In the genomic region with DNA sequence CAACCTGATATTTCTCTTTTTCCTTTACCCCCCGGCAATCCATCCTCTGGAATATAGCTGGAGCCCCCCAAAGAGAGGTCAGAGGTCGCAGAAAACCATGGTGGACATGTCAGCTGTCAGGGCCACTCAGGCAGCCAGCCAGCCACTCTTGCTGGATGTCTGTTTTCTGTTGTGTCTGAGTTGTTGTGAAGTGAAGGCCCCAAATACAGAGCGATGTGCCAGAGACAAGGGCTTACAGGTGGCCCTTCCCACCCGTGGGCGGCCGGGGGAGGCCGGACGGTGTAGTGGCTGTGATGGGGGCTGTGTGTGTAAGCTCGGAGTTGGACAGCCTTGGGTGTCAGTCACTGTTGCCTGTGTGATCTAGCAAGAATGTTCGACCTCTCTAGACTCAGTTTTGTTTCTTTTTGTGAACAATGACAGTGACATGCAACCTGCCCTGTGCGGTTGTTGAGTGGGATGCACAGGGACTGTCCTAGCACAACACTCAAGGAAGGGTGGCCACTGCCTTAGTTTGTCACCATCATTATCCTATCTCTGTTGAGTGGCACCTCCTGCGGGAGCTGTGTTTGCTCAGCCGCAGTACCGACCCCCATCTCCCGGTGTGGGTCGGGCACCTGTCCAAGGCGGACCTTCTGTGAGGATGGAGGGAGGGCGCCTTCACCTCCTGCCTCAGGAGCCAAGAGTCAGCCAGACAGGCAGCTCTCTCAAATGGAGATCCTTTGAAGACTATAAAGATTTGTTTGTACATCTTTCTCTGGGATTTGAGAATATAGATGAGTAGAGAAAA, we compare ENCODE assay signal across 13 cellular contexts.
DNase-seq lines count a peak whose midpoint lies in the region; ATAC-seq, FAIRE-seq and TF ChIP-seq lines count a peak whose summit lies in the region.
"Had no signal": no experiment of that assay in that cellular context is flagged by ENCODE, and none has a peak within 500 bp of the region (broad histone marks: within the 10 kb centered on the region; RNA-seq: fewer than 3 reads in every experiment).

No MANE protein-coding gene starts in this region.

- no peaks in the 10 kb centered on the region for H3K36me3 ChIP-seq in RWPE2 (ENCODE audit: low read depth)
- no peaks in the 10 kb centered on the region for H3K36me3 ChIP-seq in smooth muscle cell (ENCODE audit: low read depth)
- peaks cover 3 to 10% of the 10 kb centered on the region in 2 experiments; a peak in 4 of 5 replicates for H3K36me3 ChIP-seq in HepG2 (replicated peaks in 1 of 2; ENCODE audit: control insufficient read depth in 1 of 2, insufficient read depth in 2 of 2, low read length in 2 of 2)
- H3K36me3 ChIP-seq: neutrophil had no signal

- no peak for TF ChIP-seq POLR2A in HepG2 (IDR thresholded peaks at IDR 0.05; ENCODE audit: insufficient read depth in 1 of 2, low read depth in 2 of 2, low read length in 2 of 2)

- no peak for ATAC-seq in RWPE2 (ENCODE audit: low read depth)
- peak; percentile 8 for ATAC-seq in Right ventricle myocardium superior (ENCODE audit: poor library complexity)
- ATAC-seq in GM19351 (IDR thresholded peaks at IDR 0.05; ENCODE audit: unreplicated experiment) = no peak
- no peak for ATAC-seq in HG02981 (IDR thresholded peaks at IDR 0.05; ENCODE audit: unreplicated experiment)
- no peak for ATAC-seq in HepG2
- ATAC-seq: CD8-positive, alpha-beta T cell had no signal

- no peak overlapping the region for H2BK15ac ChIP-seq in H9 (ENCODE audit: low read depth, low read length)

- in situ Hi-C loops in HepG2 (cut with HindIII; ENCODE audit: extremely low pct_ligation_motif_present, low pct_unique_long_range_greater_than_20kb) = no loop called here

- no peaks in the 10 kb centered on the region for H3K36me3 Mint-ChIP-seq in H9 (ENCODE audit: insufficient read depth in 1 of 3, low read depth in 3 of 3)
- H3K36me3 Mint-ChIP-seq: activated naive CD8-positive, alpha-beta T cell treated with anti-CD3 and anti-CD28 coated beads, Interleukin-2, amount 10 ng/mL, durations not matched to agents 7 days and 5 days; CD8-positive, alpha-beta T cell; immature natural killer cell had no signal

- CTCF ChIA-PET in HepG2 (lab: Yijun Ruan, JAX; ENCODE audit: low intra/inter-chr PET ratio, low total read pairs) = no interaction called here

- H3K9me3 ChIP-seq in H9 (ENCODE audit: control insufficient read depth, low read depth, low read length) = no peaks in the 10 kb centered on the region
- H3K9me3 ChIP-seq in RWPE2 (ENCODE audit: severe bottlenecking) = no peaks in the 10 kb centered on the region
- no peaks in the 10 kb centered on the region for H3K9me3 ChIP-seq in smooth muscle cell (replicated peaks; ENCODE audit: low read depth)
- no peaks in the 10 kb centered on the region for H3K9me3 ChIP-seq in HepG2 (ENCODE audit: low read length)
- H3K9me3 ChIP-seq: neutrophil had no signal

- no peak overlapping the region for H3K9ac ChIP-seq in H9 (ENCODE audit: extremely low read depth, insufficient read length, low read length)
- H3K9ac ChIP-seq in smooth muscle cell (ENCODE audit: low read depth) = no peak overlapping the region
- H3K9ac ChIP-seq in HepG2 (ENCODE audit: insufficient read depth, low read depth, low read length) = no peak overlapping the region

- POLR2A ChIA-PET in HepG2 (lab: Yijun Ruan, JAX) = no interaction called here

- no peak overlapping the region for H3K4ac ChIP-seq in H9 (ENCODE audit: low read depth, low read length)

- H4K8ac ChIP-seq in H9 (replicated peaks; ENCODE audit: insufficient read length, low read depth, low read length) = no peak overlapping the region

- no peak overlapping the region for H2BK20ac ChIP-seq in H9 (ENCODE audit: low read depth, low read length, poor library complexity, severe bottlenecking)

- no peak overlapping the region for H3K4me3 Mint-ChIP-seq in H9
- H3K4me3 Mint-ChIP-seq: activated naive CD8-positive, alpha-beta T cell treated with anti-CD3 and anti-CD28 coated beads, Interleukin-2, amount 10 ng/mL, durations not matched to agents 7 days and 5 days; CD8-positive, alpha-beta T cell; immature natural killer cell had no signal

- H2AK5ac ChIP-seq in H9 (ENCODE audit: insufficient read length, low read length) = no peak overlapping the region

- no peak overlapping the region for H3K18ac ChIP-seq in H9 (ENCODE audit: insufficient read length, low read depth, low read length)

- no CpG with 5 or more reads among the region's 18 CpGs for WGBS in H9 (ENCODE audit: extremely low coverage, insufficient read length, low lambda C conversion rate)
- WGBS in smooth muscle cell (ENCODE audit: low lambda C conversion rate) = 90% methylated on average over 18 of the region's 18 CpGs
- 92% methylated on average over 18 of the region's 18 CpGs for WGBS in HepG2 (ENCODE audit: low lambda C conversion rate)

- H3K4me1 ChIP-seq in H9 (ENCODE audit: insufficient read depth, low read length) (no peaks in the 10 kb centered on the region), RWPE2 (ENCODE audit: insufficient read depth, poor library complexity, severe bottlenecking) (peaks cover 28% of the 10 kb centered on the region), smooth muscle cell (ENCODE audit: low read depth) (peaks cover 32% of the 10 kb centered on the region), HepG2 (ENCODE audit: insufficient read depth, low read length) (no peaks in the 10 kb centered on the region)

- H3K27ac ChIP-seq in H9 (ENCODE audit: insufficient read length, low read depth, low read length) (no peak overlapping the region), RWPE2 (ENCODE audit: poor library complexity, severe bottlenecking) (peak overlapping the region; percentile 86), smooth muscle cell (ENCODE audit: low read depth) (peak overlapping the region; percentile 27), HepG2 (ENCODE audit: extremely low read length, insufficient read depth, low read length) (no peak overlapping the region)
- H3K27ac ChIP-seq: neutrophil had no signal

- intact Hi-C loops in Right ventricle myocardium superior (cut with DNase I) = no loop called here
- intact Hi-C loops in HepG2 (cut with micrococcal nuclease; ENCODE audit: unreplicated experiment) = no loop called here

- no peak overlapping the region for H3K56ac ChIP-seq in H9 (ENCODE audit: insufficient read length, low read depth, low read length)

- no peaks in the 10 kb centered on the region for H3K79me1 ChIP-seq in H9 (ENCODE audit: insufficient read depth, low read depth, low read length, poor library complexity, severe bottlenecking)

- H3F3A ChIP-seq in smooth muscle cell (ENCODE audit: low read depth) = peaks cover 16% of the 10 kb centered on the region

- H3K27me3 ChIP-seq in H9 (ENCODE audit: insufficient read depth, low read length) (no peaks in the 10 kb centered on the region), RWPE2 (ENCODE audit: insufficient read depth, poor library complexity, severe bottlenecking) (no peaks in the 10 kb centered on the region), smooth muscle cell (ENCODE audit: low read depth) (no peaks in the 10 kb centered on the region), HepG2 (ENCODE audit: control insufficient read depth in 1 of 2, insufficient read depth in 2 of 2, low read length in 2 of 2) (no peaks in the 10 kb centered on the region)

- H3K23me2 ChIP-seq in H9 (ENCODE audit: insufficient read length, low read depth, low read length, poor library complexity, severe bottlenecking) = peaks cover 2% of the 10 kb centered on the region

- H3K14ac ChIP-seq in H9 (ENCODE audit: insufficient read depth, low read length) = no peak overlapping the region

- no peaks in the 10 kb centered on the region for H3K27me3 Mint-ChIP-seq in H9 (ENCODE audit: low read depth)

- H3K4me2 ChIP-seq in H9 (ENCODE audit: insufficient read depth, insufficient read length, low read length) (no peak overlapping the region), smooth muscle cell (peak overlapping the region; percentile 67), HepG2 (ENCODE audit: low read depth, low read length) (no peak overlapping the region)

- peaks cover 17 to 19% of the 10 kb centered on the region in 2 experiments for H3K4me1 Mint-ChIP-seq in H9
- H3K4me1 Mint-ChIP-seq: immature natural killer cell had no signal

- H4K20me1 ChIP-seq in H9 (ENCODE audit: control insufficient read depth, insufficient read depth, insufficient read length) (no peaks in the 10 kb centered on the region), smooth muscle cell (ENCODE audit: low read depth) (peaks cover 46% of the 10 kb centered on the region), HepG2 (ENCODE audit: insufficient read depth, low read length) (peaks cover 3% of the 10 kb centered on the region; the same call in 1 of the 2 replicates)

- no peak overlapping the region for H2BK120ac ChIP-seq in H9 (ENCODE audit: low read depth, low read length, poor library complexity, severe bottlenecking)

- no peak for TF ChIP-seq RAD21 in HepG2 (CRISPR knock-in tag; IDR thresholded peaks at IDR 0.05)

- H4K5ac ChIP-seq in H9 (ENCODE audit: insufficient read length, low read depth, low read length) = no peak overlapping the region

- H2BK12ac ChIP-seq in H9 (ENCODE audit: insufficient read length, low read depth, low read length) = no peak overlapping the region

- no peaks in the 10 kb centered on the region for H3K9me3 Mint-ChIP-seq in H9
- H3K9me3 Mint-ChIP-seq: activated naive CD8-positive, alpha-beta T cell treated with anti-CD3 and anti-CD28 coated beads, Interleukin-2, amount 10 ng/mL, durations not matched to agents 7 days and 5 days; CD8-positive, alpha-beta T cell; immature natural killer cell had no signal

- peak overlapping the region in 2 of 3 experiments; percentile 18 to 26; a peak in 1 of 7 replicates for H3K27ac Mint-ChIP-seq in H9
- H3K27ac Mint-ChIP-seq: activated naive CD8-positive, alpha-beta T cell treated with anti-CD3 and anti-CD28 coated beads, Interleukin-2, amount 10 ng/mL, durations not matched to agents 7 days and 5 days; CD8-positive, alpha-beta T cell; immature natural killer cell had no signal

- H3K4me3 ChIP-seq in RWPE2 (ENCODE audit: severe bottlenecking) = no peak overlapping the region
- no peak overlapping the region for H3K4me3 ChIP-seq in smooth muscle cell
- no peak overlapping the region for H3K4me3 ChIP-seq in HepG2 (replicated peaks in 1 of 3; ENCODE audit: insufficient read depth in 1 of 3, low read depth in 2 of 3, low read length in 3 of 3)

- no peak for TF ChIP-seq EP300 in HepG2 (IDR thresholded peaks at IDR 0.05; ENCODE audit: low read depth in 2 of 2, low read length in 2 of 2)
- TF ChIP-seq EP300 in HepG2 (CRISPR knock-in tag; IDR thresholded peaks at IDR 0.05; ENCODE audit: borderline replicate concordance) = no peak

- no peaks in the 10 kb centered on the region for H3K79me2 ChIP-seq in H9 (ENCODE audit: insufficient read depth, low read length)
- no peaks in the 10 kb centered on the region for H3K79me2 ChIP-seq in smooth muscle cell (ENCODE audit: low read depth)
- no peaks in the 10 kb centered on the region for H3K79me2 ChIP-seq in HepG2 (ENCODE audit: insufficient read depth, low read length)

- no peak overlapping the region for H2BK5ac ChIP-seq in H9 (ENCODE audit: insufficient read length, low read length)

- H2AFZ ChIP-seq in H9 (ENCODE audit: low read length) (no peak overlapping the region), smooth muscle cell (ENCODE audit: low read depth) (no peak overlapping the region), HepG2 (ENCODE audit: low read length) (no peak overlapping the region)

- TF ChIP-seq CTCF in H9 (conservative IDR thresholded peaks at IDR 0.05) (no peak), RWPE2 (IDR thresholded peaks at IDR 0.05; ENCODE audit: poor library complexity, severe bottlenecking) (no peak), smooth muscle cell (IDR thresholded peaks at IDR 0.05; ENCODE audit: borderline replicate concordance, insufficient read depth, poor library complexity, severe bottlenecking) (no peak), HepG2 (CRISPR knock-in tag; IDR thresholded peaks at IDR 0.05) (no peak)

- no peak for FAIRE-seq in HepG2 (lab: Jason Lieb, UNC)

- no TSS peak for BruUV-seq in HepG2 (replicated peaks; lab: Mats Ljungman, UMichigan)

- H4K91ac ChIP-seq in H9 (ENCODE audit: insufficient read length, low read depth, low read length) = no peak overlapping the region

- no peak overlapping the region for H3T11ph ChIP-seq in H9 (ENCODE audit: low read length)

- DNase-seq in H9 = no peak
- no peak for DNase-seq in RWPE2 (ENCODE audit: low spot score)
- DNase-seq in Right ventricle myocardium superior = no peak
- no peak for DNase-seq in smooth muscle cell (lab: John Stamatoyannopoulos, UW; ENCODE audit: unreplicated experiment)
- DNase-seq in occipital lobe (lab: John Stamatoyannopoulos, UW) = no peak
- DNase-seq in HepG2 (ENCODE audit: low spot score) = no peak
- DNase-seq: activated naive CD8-positive, alpha-beta T cell treated with anti-CD3 and anti-CD28 coated beads, Interleukin-2, amount 10 ng/mL, durations not matched to agents 7 days and 5 days; immature natural killer cell; NCI-H526 had no signal

- H3K23ac ChIP-seq in H9 (ENCODE audit: insufficient read length, low read depth, low read length) = no peak overlapping the region

Comparison
In these comparisons a context has a peak if more than half of its experiments do, and no peak if none do; other contexts are left out.
1. H3K27ac ChIP-seq: peak in RWPE2 (single experiment) and smooth muscle cell (single experiment); none in H9 (single experiment) and HepG2 (single experiment).